Comparison of ENCODE assay signal across 8 cellular contexts in genomic region chr7:128361463-128362441, GRCh38. TPM values are rescaled to one million over a fixed set of nuclear protein-coding genes. Genes with fewer than 3 reads are reported as not detected.
DNase-seq lines count a peak whose midpoint lies in the region; ATAC-seq and TF ChIP-seq lines count a peak whose summit lies in the region.

Gene PRRT4 (minus strand): TSS chr7:128361690.

- no peaks in the 10 kb centered on the region for H4K20me1 ChIP-seq in Karpas-422 (ENCODE audit: insufficient read depth, low read depth, low read length)

- H3K4me1 ChIP-seq in Karpas-422 (ENCODE audit: low read length) (no peaks in the 10 kb centered on the region), liver (ENCODE audit: control insufficient read depth in 4 of 4, insufficient read depth in 4 of 4, low read length in 3 of 4) (peaks cover 7 to 15% (median 10%) of the 10 kb centered on the region in 4 donors)

- TF ChIP-seq RAD21 in liver (IDR thresholded peaks at IDR 0.05): no peak

- H3K4me3 ChIP-seq in Karpas-422 (ENCODE audit: low read length): peak within 1 kb of the TSS; percentile 25; the same call in 1 of the 2 replicates
- H3K4me3 ChIP-seq in choroid plexus epithelial cell (ENCODE audit: low read depth, low read length): peak within 1 kb of the TSS; percentile 47
- peak within 1 kb of the TSS in 2 of 3 donors; percentile 49 to 66 for H3K4me3 ChIP-seq in liver (ENCODE audit: low read depth in 1 of 3, low read length in 3 of 3)

- H2AFZ ChIP-seq in Karpas-422 (ENCODE audit: low read length): no peak within 1 kb of the TSS

- H3K9me3 ChIP-seq in Karpas-422 (ENCODE audit: low read length): no peaks in the 10 kb centered on the region
- H3K9me3 ChIP-seq in liver (ENCODE audit: control insufficient read depth in 4 of 4, low read length in 3 of 4): no peaks in the 10 kb centered on the region

- DNase-seq in EH (ENCODE audit: low read depth): peak; percentile 28
- DNase-seq in Karpas-422: no peak
- DNase-seq in choroid plexus epithelial cell (ENCODE audit: low read depth): peak; percentile 20
- peak; percentile 22 to 65 (median 39) for DNase-seq in stimulated activated naive CD4-positive, alpha-beta T cell (lab: John Stamatoyannopoulos, UW)

- H3K27me3 ChIP-seq in Karpas-422 (ENCODE audit: low read length): no peaks in the 10 kb centered on the region
- H3K27me3 ChIP-seq in liver (ENCODE audit: control insufficient read depth in 4 of 4, insufficient read depth in 4 of 4, low read length in 3 of 4): no peaks in the 10 kb centered on the region

- TF ChIP-seq CTCF in VCaP (conservative IDR thresholded peaks at IDR 0.05): no peak; the same call in none of the 2 replicates
- TF ChIP-seq CTCF in choroid plexus epithelial cell (conservative IDR thresholded peaks at IDR 0.05; ENCODE audit: low read depth, low read length): peak; percentile 26
- peak; percentile 1 for TF ChIP-seq CTCF in liver (IDR thresholded peaks at IDR 0.05; ENCODE audit: low read depth, low read length, missing input control)

- H3K36me3 ChIP-seq in Karpas-422 (ENCODE audit: insufficient read depth, low read length) (no peaks in the 10 kb centered on the region), liver (ENCODE audit: control insufficient read depth in 4 of 4, insufficient read depth in 3 of 4, low read depth in 1 of 4, low read length in 3 of 4) (no peaks in the 10 kb centered on the region)

- under 1% methylated on average over 84 of the region's 84 CpGs for whole genome bisulfite sequencing in liver

- no peak for ATAC-seq in GM18519 (IDR thresholded peaks at IDR 0.05; ENCODE audit: low FRiP score, unreplicated experiment)
- no peak for ATAC-seq in GM21717 (IDR thresholded peaks at IDR 0.05; ENCODE audit: unreplicated experiment)

- H3K9me2 ChIP-seq in Karpas-422 (replicated peaks; ENCODE audit: insufficient read depth, low read length): no peaks in the 10 kb centered on the region

- H3K27ac ChIP-seq in Karpas-422 (ENCODE audit: low read length) (no peak within 1 kb of the TSS), VCaP (peak within 1 kb of the TSS; percentile 72), liver (ENCODE audit: low read depth in 1 of 2, low read length in 2 of 2) (no peak within 1 kb of the TSS)

- H3K9ac ChIP-seq in Karpas-422 (ENCODE audit: low read length) (no peak within 1 kb of the TSS), liver (ENCODE audit: low read depth in 1 of 2, low read length in 2 of 2) (no peak within 1 kb of the TSS)

- no peaks in the 10 kb centered on the region for H3K79me2 ChIP-seq in Karpas-422 (ENCODE audit: low read length)

- H3K4me2 ChIP-seq in Karpas-422 (ENCODE audit: low read depth, low read length, poor library complexity, severe bottlenecking): peak within 1 kb of the TSS; percentile 38

TF ChIP-seq in liver, 16 proteins besides CTCF, POLR2A, EP300 and RAD21:
- TF ChIP-seq GABPA (IDR thresholded peaks at IDR 0.05 in 1 of 2, conservative IDR thresholded peaks at IDR 0.05 in 1 of 2) (no peak), NR2F2 (IDR thresholded peaks at IDR 0.05) (peak; percentile 47)
TF ChIP-seq in liver: peak in this region for 1.

RNA-seq across cellular contexts. Expression of gene PRRT4, which starts in this region (rescaled TPM):
- total RNA-seq in Karpas-422 (2014; rRNA removed; shearing (Covaris generic); ENCODE audit: low replicate concordance): not detected in 2 replicates
- under 1 TPM in 1 of 2 donors, not detected in 1; 0.14 TPM for total RNA-seq in liver
- polyA plus RNA-seq in liver: under 1 TPM in 1 of 2 donors, not detected in 1; 0.13 TPM
